8 cellular contexts compared by ENCODE assay signal in the genomic region with DNA sequence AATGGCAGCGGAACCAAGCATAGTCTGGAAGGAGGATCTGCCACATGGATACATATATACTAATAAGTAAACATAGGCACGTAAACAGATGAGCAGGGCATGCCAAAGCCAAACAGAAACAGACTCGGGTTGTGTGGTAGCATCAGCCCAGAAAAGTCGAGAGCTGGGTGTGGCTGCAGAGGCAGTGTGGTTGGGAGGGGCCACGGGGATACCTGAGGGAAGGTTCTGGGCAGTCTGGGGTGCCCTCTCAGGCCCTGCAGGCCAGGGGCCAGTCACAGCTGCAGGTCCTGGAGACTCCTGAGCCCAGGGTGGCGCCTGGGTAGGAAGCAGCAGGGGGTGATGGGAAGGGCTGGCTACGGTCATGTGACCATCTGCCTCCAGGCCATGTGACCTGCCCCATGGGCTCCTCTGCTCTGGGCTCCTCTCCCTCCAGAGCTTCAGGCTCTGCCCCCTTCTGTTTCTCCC. TPM values are rescaled to one million over a fixed set of nuclear protein-coding genes. Genes with fewer than 3 reads are reported as not detected.
DNase-seq lines count a peak whose midpoint lies in the region; FAIRE-seq and TF ChIP-seq lines count a peak whose summit lies in the region.

No MANE protein-coding gene starts in this region.

- TF ChIP-seq POLR2A in breast epithelium (IDR thresholded peaks at IDR 0.05) (no peak), uterus (IDR thresholded peaks at IDR 0.05) (no peak)

- 82% methylated on average over 7 of the region's 7 CpGs for WGBS in smooth muscle cell (ENCODE audit: low lambda C conversion rate)

- H3K27ac ChIP-seq in breast epithelium (peak overlapping the region in 1 of 2 donors; percentile 76), kidney (ENCODE audit: low read depth in 2 of 2, low read length in 2 of 2) (peak overlapping the region in 1 of 2 donors; percentile 57), uterus (peak overlapping the region; percentile 61 to 70), smooth muscle cell (ENCODE audit: low read depth) (no peak overlapping the region)

- H3K27ac Mint-ChIP-seq in MCF 10A (ENCODE audit: low read depth, unreplicated experiment), result no peak overlapping the region

- H3K27me3 ChIP-seq in breast epithelium, result no peaks in the 10 kb centered on the region
- H3K27me3 ChIP-seq in uterus, result no peaks in the 10 kb centered on the region
- no peaks in the 10 kb centered on the region for H3K27me3 ChIP-seq in smooth muscle cell (ENCODE audit: low read depth)

- peaks cover 9% of the 10 kb centered on the region for H3K4me1 Mint-ChIP-seq in MCF 10A (ENCODE audit: insufficient read depth, unreplicated experiment)

- in situ Hi-C loops in ACHN (cut with HindIII; ENCODE audit: low pct_ligation_motif_present, low pct_unique_long_range_greater_than_20kb, low sequenced_read_pairs), result no loop called here

- no peak for TF ChIP-seq CTCF in breast epithelium (IDR thresholded peaks at IDR 0.05)
- no peak for TF ChIP-seq CTCF in MCF 10A (IDR thresholded peaks at IDR 0.05; ENCODE audit: unreplicated experiment)
- TF ChIP-seq CTCF in kidney (IDR thresholded peaks at IDR 0.05; ENCODE audit: borderline replicate concordance, extremely low read depth, insufficient read depth), result no peak
- TF ChIP-seq CTCF in uterus (IDR thresholded peaks at IDR 0.05), result no peak
- TF ChIP-seq CTCF in smooth muscle cell (IDR thresholded peaks at IDR 0.05; ENCODE audit: borderline replicate concordance, insufficient read depth, poor library complexity, severe bottlenecking), result no peak

- H3F3A ChIP-seq in smooth muscle cell (ENCODE audit: low read depth), result no peaks in the 10 kb centered on the region

- no peaks in the 10 kb centered on the region for H3K79me2 ChIP-seq in smooth muscle cell (ENCODE audit: low read depth)

- POLR2A ChIA-PET in MCF 10A (lab: Yijun Ruan, JAX), result no interaction called here

- no TSS peak for BruUV-seq in MCF 10A (replicated peaks; lab: Mats Ljungman, UMichigan)

- H3K9me3 ChIP-seq in breast epithelium (no peaks in the 10 kb centered on the region), kidney (ENCODE audit: control insufficient read depth in 1 of 2, low read length in 2 of 2) (no peaks in the 10 kb centered on the region), uterus (no peaks in the 10 kb centered on the region), smooth muscle cell (replicated peaks; ENCODE audit: low read depth) (no peaks in the 10 kb centered on the region)

- intact Hi-C loops in breast epithelium (cut with DNase I; ENCODE audit: low total_unique reads) (no loop called here), MCF 10A (cut with micrococcal nuclease) (no loop called here), kidney (cut with DNase I) (no loop called here), uterus (cut with DNase I; ENCODE audit: low total_unique reads) (no loop called here)

- H3K9ac ChIP-seq in kidney (ENCODE audit: low read length in 2 of 2) (no peak overlapping the region), smooth muscle cell (ENCODE audit: low read depth) (no peak overlapping the region)

- peak overlapping the region; percentile 21 to 32 (median 26) for H3K4me3 ChIP-seq in breast epithelium
- no peak overlapping the region for H3K4me3 ChIP-seq in kidney (ENCODE audit: low read length in 2 of 2)
- H3K4me3 ChIP-seq in uterus, result no peak overlapping the region
- H3K4me3 ChIP-seq in smooth muscle cell, result no peak overlapping the region

- H4K20me1 ChIP-seq in smooth muscle cell (ENCODE audit: low read depth), result no peaks in the 10 kb centered on the region

- no peak overlapping the region for H2AFZ ChIP-seq in smooth muscle cell (ENCODE audit: low read depth)

- no peak for FAIRE-seq in kidney (lab: Jason Lieb, UNC)

- H3K27me3 Mint-ChIP-seq in MCF 10A (ENCODE audit: insufficient read depth, unreplicated experiment), result no peaks in the 10 kb centered on the region

- CTCF ChIA-PET in MCF 10A (lab: Yijun Ruan, JAX), result interaction anchor here (0.6 to 5.1 kb wide), 4 partner anchors 16 to 287 kb away, joined by 3 to 25 read pairs (median 4); no protein-coding TSS in a partner anchor

- no peaks in the 10 kb centered on the region for H3K4me1 ChIP-seq in breast epithelium
- peaks cover 0 to 12% of the 10 kb centered on the region in 2 donors for H3K4me1 ChIP-seq in kidney (ENCODE audit: control insufficient read depth in 1 of 2, insufficient read depth in 1 of 2, low read depth in 1 of 2, low read length in 2 of 2)
- H3K4me1 ChIP-seq in uterus, result no peaks in the 10 kb centered on the region
- H3K4me1 ChIP-seq in smooth muscle cell (ENCODE audit: low read depth), result no peaks in the 10 kb centered on the region

- H3K9me3 Mint-ChIP-seq in MCF 10A (ENCODE audit: unreplicated experiment), result no peaks in the 10 kb centered on the region

- H3K4me2 ChIP-seq in smooth muscle cell, result no peak overlapping the region

- DNase-seq in breast epithelium (ENCODE audit: low spot score in 2 of 2) (no peak), MCF 10A (ENCODE audit: unreplicated experiment) (no peak), SW480 (ENCODE audit: low spot score) (peak; percentile 16), kidney (peak; percentile 87), uterus (peak; percentile 43 to 47), ACHN (no peak), smooth muscle cell (lab: John Stamatoyannopoulos, UW; ENCODE audit: unreplicated experiment) (no peak)
- no peak for DNase-seq in activated naive CD4-positive, alpha-beta T cell treated with Interleukin-2 at 50 U/mL for 16 hours

- H3K36me3 ChIP-seq in breast epithelium (no peaks in the 10 kb centered on the region), kidney (ENCODE audit: control insufficient read depth in 1 of 2, insufficient read depth in 2 of 2, low read length in 2 of 2) (no peaks in the 10 kb centered on the region), uterus (no peaks in the 10 kb centered on the region), smooth muscle cell (ENCODE audit: low read depth) (no peaks in the 10 kb centered on the region)

- no peak overlapping the region for H3K4me3 Mint-ChIP-seq in MCF 10A (ENCODE audit: unreplicated experiment)

- H3K36me3 Mint-ChIP-seq in MCF 10A (ENCODE audit: insufficient read depth, unreplicated experiment), result peaks cover 54% of the 10 kb centered on the region

RNA-seq across cellular contexts. Expression of a gene that starts 42.8 kb away (rescaled TPM):
- total RNA-seq in breast epithelium (10 to 100 TPM; 25.6 to 37.0 (median 33.4) TPM), MCF 10A (2022) (62.9 and 67.3 TPM in 2 replicates), kidney (28.0 TPM), uterus (10 to 100 TPM in 3 of 4 donors, 1 to 10 TPM in 1; 7.6 to 52.8 (median 22.2) TPM), smooth muscle cell (45.3 and 47.8 TPM in 2 replicates)
- polyA plus RNA-seq in kidney (ENCODE audit: insufficient read depth, low read depth, low replicate concordance) (39.6 TPM), smooth muscle cell (39.9 and 41.1 TPM in 2 replicates)

Comparison
In these comparisons a context has a peak if more than half of its experiments do, and no peak if none do; other contexts are left out.
1. DNase-seq: peak in SW480 (single experiment), kidney (single experiment) and uterus (2 of 2); none in breast epithelium (0 of 2), MCF 10A (single experiment), ACHN (single experiment), activated naive CD4-positive, alpha-beta T cell treated with Interleukin-2 at 50 U/mL for 16 hours (single experiment) and smooth muscle cell (single experiment).
2. H3K4me3 ChIP-seq: peak in breast epithelium (3 of 3); none in kidney (0 of 2), uterus (0 of 2) and smooth muscle cell (single experiment).